Comparison of ENCODE assay signal across 8 cellular contexts in the genomic region with DNA sequence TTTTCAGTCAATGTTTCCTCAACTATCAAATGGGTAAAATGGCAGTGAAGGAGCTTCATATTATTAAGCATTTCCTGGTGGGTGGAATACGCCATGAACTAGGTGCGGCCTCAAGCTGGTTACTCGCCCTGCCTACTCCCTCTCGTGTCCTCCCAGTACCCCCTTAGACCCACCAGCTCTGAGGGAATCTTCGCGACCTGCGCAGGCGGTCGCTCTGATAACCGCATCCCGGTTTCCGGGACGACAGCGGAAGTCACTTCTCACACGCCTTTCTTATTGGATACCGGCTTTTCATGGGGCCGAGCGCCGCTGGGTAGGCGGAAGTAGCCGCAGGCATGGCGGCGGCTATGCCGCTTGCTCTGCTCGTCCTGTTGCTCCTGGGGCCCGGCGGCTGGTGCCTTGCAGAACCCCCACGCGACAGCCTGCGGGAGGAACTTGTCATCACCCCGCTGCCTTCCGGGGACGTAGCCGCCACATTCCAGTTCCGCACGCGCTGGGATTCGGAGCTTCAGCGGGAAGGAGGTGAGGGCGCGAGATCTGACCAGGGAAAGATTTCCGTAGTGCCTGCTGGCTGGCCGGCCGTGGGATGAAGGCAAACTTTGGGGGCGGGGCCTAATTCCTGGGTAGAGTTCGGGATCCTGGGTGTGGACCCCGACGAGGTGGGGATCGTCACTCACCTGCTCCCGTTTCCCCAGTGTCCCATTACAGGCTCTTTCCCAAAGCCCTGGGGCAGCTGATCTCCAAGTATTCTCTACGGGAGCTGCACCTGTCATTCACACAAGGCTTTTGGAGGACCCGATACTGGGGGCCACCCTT. TPM values are rescaled to one million over a fixed set of nuclear protein-coding genes. Genes with fewer than 3 reads are reported as not detected.
DNase-seq lines count a peak whose midpoint lies in the region; ATAC-seq and TF ChIP-seq lines count a peak whose summit lies in the region.

Gene PIGT (plus strand): TSS at position 320 of the 816 bp plus-strand sequence. CDS start 16 bp downstream, at position 336.

- no peaks in the 10 kb centered on the region for H3K9me2 ChIP-seq in SU-DHL-6 (replicated peaks; ENCODE audit: insufficient read depth, low read length)

- no peaks in the 10 kb centered on the region for H3K9me3 Mint-ChIP-seq in activated naive CD8-positive, alpha-beta T cell treated with anti-CD3 and anti-CD28 coated beads for 36 hours

- peak within 1 kb of the TSS; percentile 92 for H3K27ac Mint-ChIP-seq in activated naive CD8-positive, alpha-beta T cell treated with anti-CD3 and anti-CD28 coated beads for 36 hours

- H3K27me3 ChIP-seq in SU-DHL-6 (ENCODE audit: low read length) (no peaks in the 10 kb centered on the region), parathyroid adenoma (ENCODE audit: control insufficient read depth, insufficient read depth, low read length) (no peaks in the 10 kb centered on the region), thyroid gland (no peaks in the 10 kb centered on the region)

- H3K27ac ChIP-seq in SU-DHL-6 (ENCODE audit: low read depth, low read length) (peak within 1 kb of the TSS; percentile 46; the same call in 1 of the 2 replicates), parathyroid adenoma (peak within 1 kb of the TSS; percentile 73), thyroid gland (peak within 1 kb of the TSS; percentile 4 to 71 (median 40))

- no peaks in the 10 kb centered on the region for H3K27me3 Mint-ChIP-seq in activated naive CD8-positive, alpha-beta T cell treated with anti-CD3 and anti-CD28 coated beads for 36 hours

- H3K4me1 ChIP-seq in parathyroid adenoma: peaks cover 6% of the 10 kb centered on the region
- H3K4me1 ChIP-seq in thyroid gland: peaks cover 7 to 20% of the 10 kb centered on the region in 2 donors

- peaks cover 6% of the 10 kb centered on the region; the same call in 1 of the 2 replicates for H3F3A ChIP-seq in SU-DHL-6 (ENCODE audit: insufficient read depth)

- H3K36me3 ChIP-seq in SU-DHL-6 (ENCODE audit: low read length): no peaks in the 10 kb centered on the region
- H3K36me3 ChIP-seq in parathyroid adenoma (ENCODE audit: control insufficient read depth, insufficient read depth, low read length): no peaks in the 10 kb centered on the region
- peaks cover 12 to 16% of the 10 kb centered on the region in 2 donors for H3K36me3 ChIP-seq in thyroid gland

- H3K4me2 ChIP-seq in SU-DHL-6 (ENCODE audit: low read depth, low read length, poor library complexity, severe bottlenecking) (peak within 1 kb of the TSS; percentile 77), parathyroid adenoma (ENCODE audit: low read length) (peak within 1 kb of the TSS; percentile 66)

- ATAC-seq in HG02610 (IDR thresholded peaks at IDR 0.05; ENCODE audit: unreplicated experiment) (peak; percentile 76), Right ventricle myocardium inferior (peak; percentile 75)

- H4K20me1 ChIP-seq in SU-DHL-6 (ENCODE audit: low read depth, low read length): no peaks in the 10 kb centered on the region; the same call in 1 of the 2 replicates

- peak within 1 kb of the TSS; percentile 89 for H3K4me3 Mint-ChIP-seq in activated naive CD8-positive, alpha-beta T cell treated with anti-CD3 and anti-CD28 coated beads for 36 hours

- no peaks in the 10 kb centered on the region for H3K9me3 ChIP-seq in SU-DHL-6 (ENCODE audit: insufficient read depth, low read length)
- H3K9me3 ChIP-seq in parathyroid adenoma (ENCODE audit: control insufficient read depth, low read length): no peaks in the 10 kb centered on the region
- no peaks in the 10 kb centered on the region for H3K9me3 ChIP-seq in thyroid gland

- 1 to 2% methylated on average over 5 to 35 of the region's 52 CpGs for WGBS in thyroid gland, 2 donors

- H3K9ac ChIP-seq in SU-DHL-6 (ENCODE audit: low read length) (peak within 1 kb of the TSS; percentile 90), parathyroid adenoma (no peak within 1 kb of the TSS)

- H3K79me2 ChIP-seq in SU-DHL-6 (ENCODE audit: insufficient read depth, low read length) (peaks cover 27% of the 10 kb centered on the region), parathyroid adenoma (no peaks in the 10 kb centered on the region)

- peaks cover 28% of the 10 kb centered on the region for H3K4me1 Mint-ChIP-seq in activated naive CD8-positive, alpha-beta T cell treated with anti-CD3 and anti-CD28 coated beads for 36 hours

- TF ChIP-seq CTCF in GM10266 (IDR thresholded peaks at IDR 0.05; ENCODE audit: control insufficient read depth, insufficient read depth, low read depth, missing control alignments): no peak
- no peak for TF ChIP-seq CTCF in SU-DHL-6 (IDR thresholded peaks at IDR 0.05; ENCODE audit: insufficient read depth, low read length, poor library complexity, severe bottlenecking)
- no peak for TF ChIP-seq CTCF in parathyroid adenoma (IDR thresholded peaks at IDR 0.05)
- no peak for TF ChIP-seq CTCF in thyroid gland (IDR thresholded peaks at IDR 0.05)

- intact Hi-C loops in Right ventricle myocardium inferior (cut with DNase I): no loop called here
- intact Hi-C loops in thyroid gland (cut with DNase I): no loop called here

- H3K4me3 ChIP-seq in SU-DHL-6 (ENCODE audit: insufficient read depth, low read length, poor library complexity, severe bottlenecking) (peak within 1 kb of the TSS; percentile 95), parathyroid adenoma (ENCODE audit: low read depth, low read length) (peak within 1 kb of the TSS; percentile 89), thyroid gland (replicated peaks in 1 of 3) (peak within 1 kb of the TSS; percentile 74 to 90 (median 85))

- peak; percentile 89 for DNase-seq in GM10266 (ENCODE audit: extremely low spot score)
- peak; percentile 84 for DNase-seq in NCI-H1105 (lab: John Stamatoyannopoulos, UW)
- DNase-seq in activated naive CD8-positive, alpha-beta T cell treated with anti-CD3 and anti-CD28 coated beads for 36 hours: peak; percentile 90
- DNase-seq in Right ventricle myocardium inferior (ENCODE audit: missing footprints): peak; percentile 95
- peak; percentile 84 to 86 for DNase-seq in thyroid gland

- TF ChIP-seq POLR2A in thyroid gland (IDR thresholded peaks at IDR 0.05): peak in 1 of 2 donors; percentile 84

- H2AFZ ChIP-seq in SU-DHL-6 (ENCODE audit: low read depth, low read length, severe bottlenecking) (peak within 1 kb of the TSS; percentile 78), parathyroid adenoma (peak within 1 kb of the TSS; percentile 90)

- H3K36me3 Mint-ChIP-seq in activated naive CD8-positive, alpha-beta T cell treated with anti-CD3 and anti-CD28 coated beads for 36 hours: peaks cover 17% of the 10 kb centered on the region

RNA-seq across cellular contexts. Expression of gene PIGT, which starts in this region (rescaled TPM):
- 10 to 100 TPM; 48.0 to 55.4 TPM for total RNA-seq in activated naive CD8-positive, alpha-beta T cell treated with anti-CD3 and anti-CD28 coated beads for 36 hours
- total RNA-seq in Right ventricle myocardium inferior (114 TPM), thyroid gland (100 to 1,000 TPM in 3 of 4 donors, 10 to 100 TPM in 1; 85.0 to 122 (median 114) TPM)

Comparison
In these comparisons a context has a peak if more than half of its experiments do, and no peak if none do; other contexts are left out.
1. Peak in every context shown above with its lines: DNase-seq, ATAC-seq, H3K4me3 ChIP-seq and H3K27ac ChIP-seq.